25 cellular contexts compared by ENCODE assay signal in genomic region chr17:17328251-17328650, GRCh38.
"Had no signal": no experiment of that assay in that cellular context is flagged by ENCODE, and none has a peak within 500 bp of the region (broad histone marks: within the 10 kb centered on the region; RNA-seq: fewer than 3 reads in every experiment).

No MANE protein-coding gene starts in this region.

- DNase-seq: activated CD4-positive, alpha-beta T cell treated with anti-CD3 and anti-CD28 coated beads for 4 hours; activated CD8-positive, alpha-beta memory T cell treated with anti-CD3 and anti-CD28 coated beads, Interleukin-2, amount 50 U/mL, for 4 hours; activated CD8-positive, alpha-beta T cell treated with anti-CD3 and anti-CD28 coated beads for 36 hours; activated gamma-delta T cell treated with Interleukin-2 at 50 U/mL for 16 hours; activated naive CD4-positive, alpha-beta T cell treated with anti-CD3 and anti-CD28 coated beads, Interleukin-2, amount 10 ng/mL, durations not matched to agents 7 days and 5 days; activated naive CD8-positive, alpha-beta T cell treated with anti-CD3 and anti-CD28 coated beads for 36 hours; activated T-cell treated with anti-CD3 and anti-CD28 coated beads, Interleukin-2, amount 50 U/mL, for 72 hours; Karpas-422; MM.1S; NCI-H1105; NCI-H1436; NCI-H1694 treated with DMSO at 0.1 percent for 48 hours; NCI-H2029 treated with DMSO at 0.1 percent for 48 hours; NCI-H510A treated with DMSO at 0.1 percent for 48 hours; NCI-H69; Peyer's patch; SHP77; SW 1271 had no signal

- H3K36me3 ChIP-seq: Peyer's patch, SJSA1 had no signal

- H3K9me3 Mint-ChIP-seq: activated CD8-positive, alpha-beta T cell treated with anti-CD3 and anti-CD28 coated beads for 36 hours; activated naive CD4-positive, alpha-beta T cell treated with anti-CD3 and anti-CD28 coated beads, Interleukin-2, amount 10 ng/mL, durations not matched to agents 7 days and 5 days; activated naive CD8-positive, alpha-beta T cell treated with anti-CD3 and anti-CD28 coated beads for 36 hours; activated T-cell treated with anti-CD3 and anti-CD28 coated beads, Interleukin-2, amount 50 U/mL, for 72 hours; activated T-helper 2 cell treated with anti-CD3 and anti-CD28 coated beads, Interferon-gamma antibody, Interleukin-2, Interleukin-4, amounts not matched to agents 10 μg/mL and 5 μg/mL and 100 μg/mL, durations not matched to agents 14 hours and 24 hours and 36 hours; T-helper 1 cell treated with Interleukin-12 subunit alpha and Interleukin-12 subunit beta and Interleukin-4 antibody, amounts not matched to agents 30 μg/mL and 1 μg/mL, for 36 hours had no signal

- FAIRE-seq: K562 had no signal

- H3K4me3 ChIP-seq: K562, Peyer's patch, SJSA1 had no signal

- H3K27ac ChIP-seq: Peyer's patch, RWPE1, SJSA1 had no signal

- H3K4me1 ChIP-seq: Peyer's patch, SJSA1 had no signal

- H3K4me3 Mint-ChIP-seq: activated CD8-positive, alpha-beta T cell treated with anti-CD3 and anti-CD28 coated beads for 36 hours; activated naive CD4-positive, alpha-beta T cell treated with anti-CD3 and anti-CD28 coated beads, Interleukin-2, amount 10 ng/mL, durations not matched to agents 7 days and 5 days; activated naive CD8-positive, alpha-beta T cell treated with anti-CD3 and anti-CD28 coated beads for 36 hours; activated T-cell treated with anti-CD3 and anti-CD28 coated beads, Interleukin-2, amount 50 U/mL, for 72 hours; T-helper 1 cell treated with Interleukin-12 subunit alpha and Interleukin-12 subunit beta and Interleukin-4 antibody, amounts not matched to agents 30 μg/mL and 1 μg/mL, for 36 hours had no signal

- H3K27ac Mint-ChIP-seq: activated CD8-positive, alpha-beta T cell treated with anti-CD3 and anti-CD28 coated beads for 36 hours; activated naive CD4-positive, alpha-beta T cell treated with anti-CD3 and anti-CD28 coated beads, Interleukin-2, amount 10 ng/mL, durations not matched to agents 7 days and 5 days; activated naive CD8-positive, alpha-beta T cell treated with anti-CD3 and anti-CD28 coated beads for 36 hours; activated T-cell treated with anti-CD3 and anti-CD28 coated beads, Interleukin-2, amount 50 U/mL, for 72 hours; activated T-helper 2 cell treated with anti-CD3 and anti-CD28 coated beads, Interferon-gamma antibody, Interleukin-2, Interleukin-4, amounts not matched to agents 10 μg/mL and 5 μg/mL and 100 μg/mL, durations not matched to agents 14 hours and 24 hours and 36 hours; T-helper 1 cell treated with Interleukin-12 subunit alpha and Interleukin-12 subunit beta and Interleukin-4 antibody, amounts not matched to agents 30 μg/mL and 1 μg/mL, for 36 hours had no signal

- H3K27me3 Mint-ChIP-seq: activated CD8-positive, alpha-beta T cell treated with anti-CD3 and anti-CD28 coated beads for 36 hours; activated naive CD4-positive, alpha-beta T cell treated with anti-CD3 and anti-CD28 coated beads, Interleukin-2, amount 10 ng/mL, durations not matched to agents 7 days and 5 days; activated naive CD8-positive, alpha-beta T cell treated with anti-CD3 and anti-CD28 coated beads for 36 hours had no signal

- ATAC-seq: activated CD4-positive, CD25-positive, alpha-beta regulatory T cell treated with anti-CD3 and anti-CD28 coated beads, Interleukin-2, amount 50 U/mL, for 24 hours; activated CD8-positive, alpha-beta T cell treated with anti-CD3 and anti-CD28 coated beads for 36 hours; activated T-cell treated with anti-CD3 and anti-CD28 coated beads, Interleukin-2, amount 50 U/mL, for 72 hours; K562; SK-N-SH treated with all-trans-retinoic acid at 6 μM for 48 hours had no signal

- H3K27me3 ChIP-seq: Peyer's patch, SJSA1 had no signal

- H3K9me3 ChIP-seq: Peyer's patch, SJSA1 had no signal

- H3K4me1 Mint-ChIP-seq: activated naive CD4-positive, alpha-beta T cell treated with anti-CD3 and anti-CD28 coated beads, Interleukin-2, amount 10 ng/mL, durations not matched to agents 7 days and 5 days; activated naive CD8-positive, alpha-beta T cell treated with anti-CD3 and anti-CD28 coated beads for 36 hours had no signal
